In the genomic region with DNA sequence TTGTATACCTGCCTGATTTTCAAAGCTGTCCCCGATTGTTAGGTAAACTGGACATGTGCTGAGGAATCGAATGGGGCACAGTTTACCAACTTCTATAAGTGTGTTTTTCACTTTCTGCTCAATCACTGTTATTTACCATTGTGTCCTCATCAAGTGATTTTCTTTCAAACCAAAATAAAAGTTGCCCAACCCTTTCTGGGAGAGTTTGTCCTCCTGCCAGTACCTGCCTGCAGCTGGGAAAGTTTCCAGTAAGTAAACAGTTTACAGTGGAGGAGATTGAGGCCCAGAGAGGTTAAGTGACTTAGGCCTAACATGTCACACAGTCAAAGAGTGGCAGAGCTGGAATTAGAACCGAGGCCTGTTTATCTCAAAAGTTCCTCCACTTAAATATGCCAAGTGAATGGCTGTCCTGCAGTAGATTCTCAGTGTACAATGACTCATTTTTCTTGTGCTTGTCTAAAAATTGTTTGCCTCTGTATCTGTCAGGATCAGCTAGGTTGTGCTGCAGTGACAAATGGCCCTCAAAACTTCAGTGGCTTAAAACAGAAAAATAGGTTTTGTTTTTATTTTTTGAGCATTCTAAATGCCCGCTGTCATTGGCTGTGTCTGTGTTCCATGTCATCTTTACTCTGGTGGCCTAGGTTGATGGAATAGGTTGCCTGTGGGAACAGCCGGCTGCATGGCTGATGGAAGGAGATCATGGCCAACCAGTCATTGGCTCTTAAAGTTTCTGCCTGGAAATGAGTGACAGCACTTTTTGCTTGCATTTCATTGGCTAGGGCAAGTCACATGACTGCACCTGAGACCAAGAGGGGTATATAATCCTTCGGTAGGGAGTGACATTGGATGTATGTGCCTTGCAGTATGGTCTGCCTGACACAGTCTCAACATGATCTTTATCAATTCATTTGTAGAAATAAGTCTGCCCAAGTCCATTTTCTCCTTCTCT, we compare ENCODE assay signal across 14 cellular contexts.
A peak's percentile ranks its signal among the peaks of the same experiment; 100 is the strongest.
DNase-seq lines count a peak whose midpoint lies in the region; ATAC-seq and TF ChIP-seq lines count a peak whose summit lies in the region.
"Had no signal": no experiment of that assay in that cellular context is flagged by ENCODE, and none has a peak within 500 bp of the region (broad histone marks: within the 10 kb centered on the region; RNA-seq: fewer than 3 reads in every experiment).

No MANE protein-coding gene starts in this region.

- intact Hi-C loops in MCF 10A (cut with micrococcal nuclease): no loop called here
- intact Hi-C loops in mammary epithelial cell (cut with micrococcal nuclease): no loop called here
- intact Hi-C loops in colonic mucosa (cut with DNase I): no loop called here
- intact Hi-C loops in right lobe of liver (cut with DNase I): no loop called here

- peaks cover 19% of the 10 kb centered on the region for H3K79me2 ChIP-seq in mammary epithelial cell (ENCODE audit: insufficient read depth, low read length)

- H3K9me3 ChIP-seq in mammary epithelial cell (replicated peaks; ENCODE audit: insufficient read depth, low read length) (no peaks in the 10 kb centered on the region), colonic mucosa (no peaks in the 10 kb centered on the region), right lobe of liver (no peaks in the 10 kb centered on the region)
- H3K9me3 ChIP-seq: Peyer's patch had no signal

- H3K4me2 ChIP-seq in mammary epithelial cell (ENCODE audit: insufficient read depth, low read depth, low read length): no peak overlapping the region

- H3K4me3 ChIP-seq in mammary epithelial cell (replicated peaks in 1 of 3; ENCODE audit: insufficient read depth in 1 of 3, low read depth in 2 of 3, low read length in 3 of 3) (no peak overlapping the region), colonic mucosa (no peak overlapping the region), right lobe of liver (no peak overlapping the region)
- H3K4me3 ChIP-seq: Peyer's patch had no signal

- BruUV-seq in MCF 10A (replicated peaks; lab: Mats Ljungman, UMichigan) (no TSS peak), mammary epithelial cell (replicated peaks; lab: Mats Ljungman, UMichigan) (no TSS peak)

- in situ Hi-C loops in mammary epithelial cell (cut with MboI; ENCODE audit: low sequenced_read_pairs in 2 of 2): no loop called here

- dilution Hi-C loops in mammary epithelial cell (cut with HindIII; ENCODE audit: low sequenced_read_pairs): no loop called here

- no peaks in the 10 kb centered on the region for H3K27me3 Mint-ChIP-seq in MCF 10A (ENCODE audit: insufficient read depth, unreplicated experiment)

- H3K36me3 ChIP-seq in mammary epithelial cell (ENCODE audit: insufficient read depth, low read length): no peaks in the 10 kb centered on the region
- no peaks in the 10 kb centered on the region for H3K36me3 ChIP-seq in colonic mucosa
- no peaks in the 10 kb centered on the region for H3K36me3 ChIP-seq in right lobe of liver
- H3K36me3 ChIP-seq: Peyer's patch had no signal

- H3K27ac ChIP-seq in mammary epithelial cell (ENCODE audit: insufficient read depth, low read depth, low read length) (no peak overlapping the region), colonic mucosa (no peak overlapping the region), right lobe of liver (peak overlapping the region; percentile 43 to 74 (median 72))
- H3K27ac ChIP-seq: Peyer's patch had no signal

- TF ChIP-seq POLR2A in right lobe of liver (IDR thresholded peaks at IDR 0.05): no peak

- ATAC-seq in right lobe of liver (peak; percentile 68 to 85 (median 78)), HG03139 (IDR thresholded peaks at IDR 0.05; ENCODE audit: unreplicated experiment) (no peak)

- H3K27me3 ChIP-seq in mammary epithelial cell (ENCODE audit: insufficient read depth, low read length): no peaks in the 10 kb centered on the region
- H3K27me3 ChIP-seq in colonic mucosa: no peaks in the 10 kb centered on the region
- no peaks in the 10 kb centered on the region for H3K27me3 ChIP-seq in right lobe of liver
- H3K27me3 ChIP-seq: Peyer's patch had no signal

- peak overlapping the region; percentile 89 for H3K27ac Mint-ChIP-seq in MCF 10A (ENCODE audit: low read depth, unreplicated experiment)

- H4K20me1 ChIP-seq in mammary epithelial cell (ENCODE audit: insufficient read depth, low read length): no peaks in the 10 kb centered on the region

- H3K4me3 Mint-ChIP-seq in MCF 10A (ENCODE audit: unreplicated experiment): no peak overlapping the region

- peaks cover 15% of the 10 kb centered on the region for H3K36me3 Mint-ChIP-seq in MCF 10A (ENCODE audit: insufficient read depth, unreplicated experiment)

- CTCF ChIA-PET in MCF 10A (lab: Yijun Ruan, JAX) (interaction anchor here (0.6 to 1.2 kb wide), 3 partner anchors 25 to 61 kb away, joined by 3 read pairs; no protein-coding TSS in a partner anchor), mammary epithelial cell (lab: Charles Lee; ENCODE audit: low non-redundant PET) (no interaction called here)

- H2AFZ ChIP-seq in mammary epithelial cell (ENCODE audit: low read depth, low read length): no peak overlapping the region

- TF ChIP-seq CTCF in MCF 10A (IDR thresholded peaks at IDR 0.05; ENCODE audit: unreplicated experiment) (no peak), mammary epithelial cell (conservative IDR thresholded peaks at IDR 0.05 in 1 of 2, IDR thresholded peaks at IDR 0.05 in 1 of 2; ENCODE audit: extremely low read depth in 1 of 2, insufficient read depth in 1 of 2, low read depth in 1 of 2, low read length in 2 of 2) (no peak), colonic mucosa (IDR thresholded peaks at IDR 0.05) (no peak), right lobe of liver (IDR thresholded peaks at IDR 0.05) (no peak)

- H3K9ac ChIP-seq in mammary epithelial cell (ENCODE audit: insufficient read depth, low read length): no peak overlapping the region
- H3K9ac ChIP-seq in colonic mucosa (ENCODE audit: low read depth in 2 of 2, low read length in 2 of 2): peak overlapping the region in 1 of 2 donors; percentile 15

- no peaks in the 10 kb centered on the region for H3K9me3 Mint-ChIP-seq in MCF 10A (ENCODE audit: unreplicated experiment)

- H3K4me1 ChIP-seq in mammary epithelial cell (ENCODE audit: insufficient read depth, low read length) (peaks cover 11% of the 10 kb centered on the region), colonic mucosa (peaks cover 17% of the 10 kb centered on the region), right lobe of liver (peaks cover 0 to 56% (median 27%) of the 10 kb centered on the region in 4 donors)

- H3K4me1 Mint-ChIP-seq in MCF 10A (ENCODE audit: insufficient read depth, unreplicated experiment): peaks cover 37% of the 10 kb centered on the region

- peak; percentile 58 for DNase-seq in MCF 10A (ENCODE audit: unreplicated experiment)
- no peak for DNase-seq in mammary epithelial cell
- DNase-seq in colonic mucosa: peak; percentile 48
- peak in 1 of 3 donors; percentile 68 for DNase-seq in right lobe of liver
- no peak for DNase-seq in stimulated activated CD8-positive, alpha-beta memory T cell treated with anti-CD3 and anti-CD28 coated beads, Interleukin-4, amount 100 ng/mL, for 48 hours
- no peak for DNase-seq in activated CD4-positive, alpha-beta T cell treated with anti-CD3 and anti-CD28 coated beads, Interleukin-2, amount 50 U/mL, for 4 hours
- no peak for DNase-seq in NCI-H2107 treated with DMSO at 0.1 percent for 48 hours (lab: John Stamatoyannopoulos, UW; ENCODE audit: unreplicated experiment)
- DNase-seq: activated CD4-positive, alpha-beta T cell treated with anti-CD3 and anti-CD28 coated beads, Interleukin-2, amount 50 U/mL, for 1 hour; DMS153; NCI-H226; occipital lobe; Peyer's patch; trophoblast cell had no signal

- WGBS in mammary epithelial cell (ENCODE audit: low coverage, missing lambda C conversion rate): 92% methylated on average over 6 of the region's 6 CpGs
- WGBS in right lobe of liver (ENCODE audit: insufficient coverage, low coverage, low lambda C conversion rate, missing lambda C conversion rate): 51% methylated on average over 5 of the region's 6 CpGs

- POLR2A ChIA-PET in MCF 10A (lab: Yijun Ruan, JAX): interaction anchor here (1.1 to 2.7 kb wide), 4 partner anchors 11 to 27 kb away, joined by 3 to 11 read pairs (median 4); no protein-coding TSS in a partner anchor

Comparison
In these comparisons a context has a peak if more than half of its experiments do, and no peak if none do; other contexts are left out.
1. DNase-seq: peak in MCF 10A (single experiment) and colonic mucosa (single experiment); none in mammary epithelial cell (single experiment), stimulated activated CD8-positive, alpha-beta memory T cell treated with anti-CD3 and anti-CD28 coated beads, Interleukin-4, amount 100 ng/mL, for 48 hours (single experiment), activated CD4-positive, alpha-beta T cell treated with anti-CD3 and anti-CD28 coated beads, Interleukin-2, amount 50 U/mL, for 4 hours (0 of 2) and NCI-H2107 treated with DMSO at 0.1 percent for 48 hours (single experiment).
2. H3K27ac ChIP-seq: peak in right lobe of liver (3 of 3); none in mammary epithelial cell (single experiment) and colonic mucosa (single experiment).